1 cellular context compared by ENCODE assay signal in the genomic region with DNA sequence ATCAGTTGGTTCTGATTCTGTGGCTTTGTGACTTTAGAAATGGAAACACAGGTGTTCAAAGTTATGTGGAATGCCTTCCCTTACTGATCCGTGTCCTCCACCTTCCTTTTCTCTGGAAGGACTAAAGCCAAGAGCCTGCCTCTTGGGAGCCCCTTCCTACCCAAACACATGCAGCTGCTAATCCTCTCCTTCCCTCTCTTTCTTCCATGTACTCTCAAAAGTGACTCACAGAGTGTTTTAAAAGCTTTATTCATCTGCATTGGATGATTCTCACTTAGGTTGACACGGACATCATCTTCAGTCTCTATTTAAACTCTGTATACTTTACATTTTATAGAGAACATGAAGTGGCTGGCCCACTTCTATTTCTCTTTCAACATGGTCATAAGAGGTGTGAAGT.
TF ChIP-seq lines count a peak whose summit lies in the region.

No MANE protein-coding gene starts in this region.

TF ChIP-seq in GM23338, 12 proteins besides CTCF, POLR2A, EP300 and RAD21 (continued from another document):
- TF ChIP-seq, protein P1, sequence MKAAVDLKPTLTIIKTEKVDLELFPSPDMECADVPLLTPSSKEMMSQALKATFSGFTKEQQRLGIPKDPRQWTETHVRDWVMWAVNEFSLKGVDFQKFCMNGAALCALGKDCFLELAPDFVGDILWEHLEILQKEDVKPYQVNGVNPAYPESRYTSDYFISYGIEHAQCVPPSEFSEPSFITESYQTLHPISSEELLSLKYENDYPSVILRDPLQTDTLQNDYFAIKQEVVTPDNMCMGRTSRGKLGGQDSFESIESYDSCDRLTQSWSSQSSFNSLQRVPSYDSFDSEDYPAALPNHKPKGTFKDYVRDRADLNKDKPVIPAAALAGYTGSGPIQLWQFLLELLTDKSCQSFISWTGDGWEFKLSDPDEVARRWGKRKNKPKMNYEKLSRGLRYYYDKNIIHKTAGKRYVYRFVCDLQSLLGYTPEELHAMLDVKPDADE (IDR thresholded peaks at IDR 0.05): no peak
- no peak for TF ChIP-seq STAT1 (IDR thresholded peaks at IDR 0.05; ENCODE audit: unreplicated experiment)
- TF ChIP-seq, protein P2, sequence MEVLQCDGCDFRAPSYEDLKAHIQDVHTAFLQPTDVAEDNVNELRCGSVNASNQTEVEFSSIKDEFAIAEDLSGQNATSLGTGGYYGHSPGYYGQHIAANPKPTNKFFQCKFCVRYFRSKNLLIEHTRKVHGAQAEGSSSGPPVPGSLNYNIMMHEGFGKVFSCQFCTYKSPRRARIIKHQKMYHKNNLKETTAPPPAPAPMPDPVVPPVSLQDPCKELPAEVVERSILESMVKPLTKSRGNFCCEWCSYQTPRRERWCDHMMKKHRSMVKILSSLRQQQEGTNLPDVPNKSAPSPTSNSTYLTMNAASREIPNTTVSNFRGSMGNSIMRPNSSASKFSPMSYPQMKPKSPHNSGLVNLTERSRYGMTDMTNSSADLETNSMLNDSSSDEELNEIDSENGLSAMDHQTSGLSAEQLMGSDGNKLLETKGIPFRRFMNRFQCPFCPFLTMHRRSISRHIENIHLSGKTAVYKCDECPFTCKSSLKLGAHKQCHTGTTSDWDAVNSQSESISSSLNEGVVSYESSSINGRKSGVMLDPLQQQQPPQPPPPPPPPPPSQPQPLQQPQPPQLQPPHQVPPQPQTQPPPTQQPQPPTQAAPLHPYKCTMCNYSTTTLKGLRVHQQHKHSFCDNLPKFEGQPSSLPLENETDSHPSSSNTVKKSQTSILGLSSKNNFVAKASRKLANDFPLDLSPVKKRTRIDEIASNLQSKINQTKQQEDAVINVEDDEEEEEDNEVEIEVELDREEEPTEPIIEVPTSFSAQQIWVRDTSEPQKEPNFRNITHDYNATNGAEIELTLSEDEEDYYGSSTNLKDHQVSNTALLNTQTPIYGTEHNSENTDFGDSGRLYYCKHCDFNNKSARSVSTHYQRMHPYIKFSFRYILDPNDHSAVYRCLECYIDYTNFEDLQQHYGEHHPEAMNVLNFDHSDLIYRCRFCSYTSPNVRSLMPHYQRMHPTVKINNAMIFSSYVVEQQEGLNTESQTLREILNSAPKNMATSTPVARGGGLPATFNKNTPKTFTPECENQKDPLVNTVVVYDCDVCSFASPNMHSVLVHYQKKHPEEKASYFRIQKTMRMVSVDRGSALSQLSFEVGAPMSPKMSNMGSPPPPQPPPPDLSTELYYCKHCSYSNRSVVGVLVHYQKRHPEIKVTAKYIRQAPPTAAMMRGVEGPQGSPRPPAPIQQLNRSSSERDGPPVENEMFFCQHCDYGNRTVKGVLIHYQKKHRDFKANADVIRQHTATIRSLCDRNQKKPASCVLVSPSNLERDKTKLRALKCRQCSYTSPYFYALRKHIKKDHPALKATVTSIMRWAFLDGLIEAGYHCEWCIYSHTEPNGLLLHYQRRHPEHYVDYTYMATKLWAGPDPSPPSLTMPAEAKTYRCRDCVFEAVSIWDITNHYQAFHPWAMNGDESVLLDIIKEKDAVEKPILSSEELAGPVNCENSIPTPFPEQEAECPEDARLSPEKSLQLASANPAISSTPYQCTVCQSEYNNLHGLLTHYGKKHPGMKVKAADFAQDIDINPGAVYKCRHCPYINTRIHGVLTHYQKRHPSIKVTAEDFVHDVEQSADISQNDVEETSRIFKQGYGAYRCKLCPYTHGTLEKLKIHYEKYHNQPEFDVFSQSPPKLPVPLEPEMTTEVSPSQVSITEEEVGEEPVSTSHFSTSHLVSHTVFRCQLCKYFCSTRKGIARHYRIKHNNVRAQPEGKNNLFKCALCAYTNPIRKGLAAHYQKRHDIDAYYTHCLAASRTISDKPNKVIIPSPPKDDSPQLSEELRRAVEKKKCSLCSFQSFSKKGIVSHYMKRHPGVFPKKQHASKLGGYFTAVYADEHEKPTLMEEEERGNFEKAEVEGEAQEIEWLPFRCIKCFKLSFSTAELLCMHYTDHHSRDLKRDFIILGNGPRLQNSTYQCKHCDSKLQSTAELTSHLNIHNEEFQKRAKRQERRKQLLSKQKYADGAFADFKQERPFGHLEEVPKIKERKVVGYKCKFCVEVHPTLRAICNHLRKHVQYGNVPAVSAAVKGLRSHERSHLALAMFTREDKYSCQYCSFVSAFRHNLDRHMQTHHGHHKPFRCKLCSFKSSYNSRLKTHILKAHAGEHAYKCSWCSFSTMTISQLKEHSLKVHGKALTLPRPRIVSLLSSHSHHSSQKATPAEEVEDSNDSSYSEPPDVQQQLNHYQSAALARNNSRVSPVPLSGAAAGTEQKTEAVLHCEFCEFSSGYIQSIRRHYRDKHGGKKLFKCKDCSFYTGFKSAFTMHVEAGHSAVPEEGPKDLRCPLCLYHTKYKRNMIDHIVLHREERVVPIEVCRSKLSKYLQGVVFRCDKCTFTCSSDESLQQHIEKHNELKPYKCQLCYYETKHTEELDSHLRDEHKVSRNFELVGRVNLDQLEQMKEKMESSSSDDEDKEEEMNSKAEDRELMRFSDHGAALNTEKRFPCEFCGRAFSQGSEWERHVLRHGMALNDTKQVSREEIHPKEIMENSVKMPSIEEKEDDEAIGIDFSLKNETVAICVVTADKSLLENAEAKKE (CRISPR knock-in tag; IDR thresholded peaks at IDR 0.05): no peak
- TF ChIP-seq, protein P3, sequence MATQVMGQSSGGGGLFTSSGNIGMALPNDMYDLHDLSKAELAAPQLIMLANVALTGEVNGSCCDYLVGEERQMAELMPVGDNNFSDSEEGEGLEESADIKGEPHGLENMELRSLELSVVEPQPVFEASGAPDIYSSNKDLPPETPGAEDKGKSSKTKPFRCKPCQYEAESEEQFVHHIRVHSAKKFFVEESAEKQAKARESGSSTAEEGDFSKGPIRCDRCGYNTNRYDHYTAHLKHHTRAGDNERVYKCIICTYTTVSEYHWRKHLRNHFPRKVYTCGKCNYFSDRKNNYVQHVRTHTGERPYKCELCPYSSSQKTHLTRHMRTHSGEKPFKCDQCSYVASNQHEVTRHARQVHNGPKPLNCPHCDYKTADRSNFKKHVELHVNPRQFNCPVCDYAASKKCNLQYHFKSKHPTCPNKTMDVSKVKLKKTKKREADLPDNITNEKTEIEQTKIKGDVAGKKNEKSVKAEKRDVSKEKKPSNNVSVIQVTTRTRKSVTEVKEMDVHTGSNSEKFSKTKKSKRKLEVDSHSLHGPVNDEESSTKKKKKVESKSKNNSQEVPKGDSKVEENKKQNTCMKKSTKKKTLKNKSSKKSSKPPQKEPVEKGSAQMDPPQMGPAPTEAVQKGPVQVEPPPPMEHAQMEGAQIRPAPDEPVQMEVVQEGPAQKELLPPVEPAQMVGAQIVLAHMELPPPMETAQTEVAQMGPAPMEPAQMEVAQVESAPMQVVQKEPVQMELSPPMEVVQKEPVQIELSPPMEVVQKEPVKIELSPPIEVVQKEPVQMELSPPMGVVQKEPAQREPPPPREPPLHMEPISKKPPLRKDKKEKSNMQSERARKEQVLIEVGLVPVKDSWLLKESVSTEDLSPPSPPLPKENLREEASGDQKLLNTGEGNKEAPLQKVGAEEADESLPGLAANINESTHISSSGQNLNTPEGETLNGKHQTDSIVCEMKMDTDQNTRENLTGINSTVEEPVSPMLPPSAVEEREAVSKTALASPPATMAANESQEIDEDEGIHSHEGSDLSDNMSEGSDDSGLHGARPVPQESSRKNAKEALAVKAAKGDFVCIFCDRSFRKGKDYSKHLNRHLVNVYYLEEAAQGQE (IDR thresholded peaks at IDR 0.05; ENCODE audit: unreplicated experiment): no peak
- TF ChIP-seq CREB1 (CRISPR knock-in tag; IDR thresholded peaks at IDR 0.05; ENCODE audit: low read depth): no peak
- TF ChIP-seq ZNF114 (CRISPR knock-in tag; IDR thresholded peaks at IDR 0.05): no peak
- TF ChIP-seq EZH2 (IDR thresholded peaks at IDR 0.05; ENCODE audit: low read depth, unreplicated experiment): no peak
